39 cellular contexts compared by ENCODE assay signal in the genomic region with DNA sequence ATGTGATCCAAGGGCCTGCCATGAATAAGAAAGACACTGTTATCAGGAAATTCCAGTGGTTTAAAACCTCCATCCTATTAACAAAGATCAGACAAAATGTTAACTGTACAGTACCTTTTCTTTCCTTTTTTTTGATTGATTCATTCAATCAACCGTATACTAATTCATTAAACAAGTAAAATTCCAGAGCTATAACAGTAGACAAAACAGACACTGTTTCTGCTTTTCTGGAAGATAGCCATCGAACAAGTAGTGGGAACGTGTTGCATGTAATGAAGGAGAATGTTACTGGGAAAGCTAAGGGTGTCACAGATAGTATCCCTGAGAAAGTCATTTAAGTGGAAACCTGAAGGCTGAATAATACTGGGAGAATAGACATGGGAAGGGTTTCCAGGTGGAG.
"Had no signal": no experiment of that assay in that cellular context is flagged by ENCODE, and none has a peak within 500 bp of the region (broad histone marks: within the 10 kb centered on the region; RNA-seq: fewer than 3 reads in every experiment).

No MANE protein-coding gene starts in this region.

- H3K27me3 ChIP-seq: adrenal gland, body of pancreas, brain microvascular endothelial cell, breast epithelium, cardiac muscle cell had no signal

- FAIRE-seq: TTC549 had no signal

- H3K4me3 Mint-ChIP-seq: activated B cell treated with CpG ODN at 0.5 μM for 24 hours; activated CD4-positive, alpha-beta memory T cell treated with anti-CD3 and anti-CD28 coated beads for 36 hours; activated CD4-positive, alpha-beta T cell treated with anti-CD3 and anti-CD28 coated beads, Interleukin-2, amount 10 ng/mL, durations not matched to agents 24 days and 14 days; activated CD8-positive, alpha-beta T cell treated with anti-CD3 and anti-CD28 coated beads for 36 hours; activated naive CD4-positive, alpha-beta T cell treated with anti-CD3 and anti-CD28 coated beads for 36 hours; activated naive CD8-positive, alpha-beta T cell treated with anti-CD3 and anti-CD28 coated beads for 36 hours; activated T-cell treated with anti-CD3 and anti-CD28 coated beads, Interleukin-2, amount 50 U/mL, for 4 hours; activated T-cell treated with anti-CD3 and anti-CD28 coated beads, Interleukin-2, amount 50 U/mL, for 72 hours; activated T-helper 1 cell treated with anti-CD3 and anti-CD28 coated beads, Interleukin-12 subunit alpha, Interleukin-12 subunit beta, Interleukin-2, Interleukin-4 antibody, amounts not matched to agents 30 ng/mL and 10 ng/mL and 1 ng/mL, durations not matched to agents 14 hours and 24 hours and 36 hours; activated T-helper 17 cell treated with anti-CD3 and anti-CD28 coated beads, Interleukin-2, amount 50 U/mL, for 72 hours; central memory CD8-positive, alpha-beta T cell; T-helper 1 cell treated with Interleukin-12 subunit alpha and Interleukin-12 subunit beta and Interleukin-4 antibody, amounts not matched to agents 30 μg/mL and 1 μg/mL, for 36 hours; T-helper 2 cell treated with Interferon-gamma antibody and Interleukin-4, amounts not matched to agents 5 μg/mL and 100 μg/mL, for 36 hours had no signal

- H3K36me3 ChIP-seq: adrenal gland, breast epithelium, cardiac muscle cell had no signal

- H3K4me3 ChIP-seq: adrenal gland, body of pancreas, breast epithelium, cardiac muscle cell had no signal

- H3K4me1 Mint-ChIP-seq: activated B cell treated with CpG ODN at 0.5 μM for 24 hours; activated CD4-positive, alpha-beta T cell treated with anti-CD3 and anti-CD28 coated beads, Interleukin-2, amount 10 ng/mL, durations not matched to agents 24 days and 14 days; activated naive CD8-positive, alpha-beta T cell treated with anti-CD3 and anti-CD28 coated beads for 36 hours; activated T-helper 17 cell treated with anti-CD3 and anti-CD28 coated beads, Interleukin-2, amount 50 U/mL, for 72 hours; central memory CD8-positive, alpha-beta T cell had no signal

- H3K27ac Mint-ChIP-seq: activated B cell treated with CpG ODN at 0.5 μM for 24 hours; activated CD4-positive, alpha-beta memory T cell treated with anti-CD3 and anti-CD28 coated beads for 36 hours; activated CD4-positive, alpha-beta T cell treated with anti-CD3 and anti-CD28 coated beads, Interleukin-2, amount 10 ng/mL, durations not matched to agents 24 days and 14 days; activated CD8-positive, alpha-beta T cell treated with anti-CD3 and anti-CD28 coated beads for 36 hours; activated naive CD4-positive, alpha-beta T cell treated with anti-CD3 and anti-CD28 coated beads for 36 hours; activated naive CD4-positive, alpha-beta T cell treated with anti-CD3 and anti-CD28 coated beads, Interleukin-2, amount 50 U/mL, for 72 hours; activated naive CD8-positive, alpha-beta T cell treated with anti-CD3 and anti-CD28 coated beads for 36 hours; activated T-cell treated with anti-CD3 and anti-CD28 coated beads, Interleukin-2, amount 50 U/mL, for 72 hours; activated T-helper 1 cell treated with anti-CD3 and anti-CD28 coated beads, Interleukin-12 subunit alpha, Interleukin-12 subunit beta, Interleukin-2, Interleukin-4 antibody, amounts not matched to agents 30 ng/mL and 10 ng/mL and 1 ng/mL, durations not matched to agents 14 hours and 24 hours and 36 hours; activated T-helper 17 cell treated with anti-CD3 and anti-CD28 coated beads, Interleukin-2, amount 50 U/mL, for 72 hours; T-helper 1 cell treated with Interleukin-12 subunit alpha and Interleukin-12 subunit beta and Interleukin-4 antibody, amounts not matched to agents 30 μg/mL and 1 μg/mL, for 36 hours; T-helper 2 cell treated with Interferon-gamma antibody and Interleukin-4, amounts not matched to agents 5 μg/mL and 100 μg/mL, for 36 hours had no signal

- H3K27ac ChIP-seq: adrenal gland, body of pancreas, brain microvascular endothelial cell, breast epithelium, cardiac muscle cell, VCaP had no signal

- H3K4me1 ChIP-seq: adrenal gland, body of pancreas, breast epithelium had no signal

- H3K27me3 Mint-ChIP-seq: activated B cell treated with CpG ODN at 0.5 μM for 24 hours; activated CD4-positive, alpha-beta memory T cell treated with anti-CD3 and anti-CD28 coated beads for 36 hours; activated CD4-positive, alpha-beta T cell treated with anti-CD3 and anti-CD28 coated beads, Interleukin-2, amount 10 ng/mL, durations not matched to agents 24 days and 14 days; activated CD8-positive, alpha-beta T cell treated with anti-CD3 and anti-CD28 coated beads for 36 hours; activated naive CD8-positive, alpha-beta T cell treated with anti-CD3 and anti-CD28 coated beads for 36 hours; activated T-helper 17 cell treated with anti-CD3 and anti-CD28 coated beads, Interleukin-2, amount 50 U/mL, for 72 hours; central memory CD8-positive, alpha-beta T cell had no signal

- H3K9me3 Mint-ChIP-seq: activated CD4-positive, alpha-beta T cell treated with anti-CD3 and anti-CD28 coated beads, Interleukin-2, amount 10 ng/mL, durations not matched to agents 24 days and 14 days; central memory CD8-positive, alpha-beta T cell; T-helper 2 cell treated with Interferon-gamma antibody and Interleukin-4, amounts not matched to agents 5 μg/mL and 100 μg/mL, for 36 hours had no signal

- H3K9me3 ChIP-seq: adrenal gland, body of pancreas, breast epithelium had no signal

- DNase-seq: activated B cell treated with CpG ODN at 0.5 μM for 24 hours; activated CD4-positive, alpha-beta memory T cell treated with anti-CD3 and anti-CD28 coated beads for 36 hours; activated CD4-positive, alpha-beta T cell treated with anti-CD3 and anti-CD28 coated beads for 4 hours; activated CD4-positive, alpha-beta T cell treated with anti-CD3 and anti-CD28 coated beads, Interleukin-2, amount 10 ng/mL, durations not matched to agents 24 days and 14 days; activated CD4-positive, alpha-beta T cell treated with anti-CD3 and anti-CD28 coated beads, Interleukin-2, amount 50 U/mL, for 1 hour; activated CD4-positive, alpha-beta T cell treated with anti-CD3 and anti-CD28 coated beads, Interleukin-2, amount 50 U/mL, for 4 hours; activated CD4-positive, CD25-positive, alpha-beta regulatory T cell treated with anti-CD3 and anti-CD28 coated beads, Interleukin-2, amount 50 U/mL, for 72 hours; activated CD8-positive, alpha-beta memory T cell treated with anti-CD3 and anti-CD28 coated beads, Interleukin-2, amount 50 U/mL, for 4 hours; activated CD8-positive, alpha-beta T cell treated with anti-CD3 and anti-CD28 coated beads for 36 hours; activated effector memory CD4-positive, alpha-beta T cell treated with anti-CD3 and anti-CD28 coated beads, Interleukin-2, amount 50 U/mL, for 16 hours; activated gamma-delta T cell treated with Interleukin-2 at 50 U/mL for 16 hours; activated naive CD4-positive, alpha-beta T cell; activated naive CD4-positive, alpha-beta T cell treated with anti-CD3 and anti-CD28 coated beads for 36 hours; activated naive CD4-positive, alpha-beta T cell treated with anti-CD3 and anti-CD28 coated beads, Interleukin-2, amount 50 U/mL, for 16 hours; activated naive CD8-positive, alpha-beta T cell treated with anti-CD3 and anti-CD28 coated beads for 36 hours; activated T-cell treated with anti-CD3 and anti-CD28 coated beads for 4 hours; activated T-cell treated with anti-CD3 and anti-CD28 coated beads, Interleukin-2, amount 50 U/mL, for 1 hour; activated T-cell treated with anti-CD3 and anti-CD28 coated beads, Interleukin-2, amount 50 U/mL, for 4 hours; activated T-cell treated with anti-CD3 and anti-CD28 coated beads, Interleukin-2, amount 50 U/mL, for 72 hours; adrenal gland; amniotic stem cell; aorta; body of pancreas; brain microvascular endothelial cell; caudate nucleus; cerebellar nuclear complex; T-helper 1 cell; T-helper 2 cell; T-helper 9 cell had no signal
